ENCODE assay signal across 22 cellular contexts in the genomic region with DNA sequence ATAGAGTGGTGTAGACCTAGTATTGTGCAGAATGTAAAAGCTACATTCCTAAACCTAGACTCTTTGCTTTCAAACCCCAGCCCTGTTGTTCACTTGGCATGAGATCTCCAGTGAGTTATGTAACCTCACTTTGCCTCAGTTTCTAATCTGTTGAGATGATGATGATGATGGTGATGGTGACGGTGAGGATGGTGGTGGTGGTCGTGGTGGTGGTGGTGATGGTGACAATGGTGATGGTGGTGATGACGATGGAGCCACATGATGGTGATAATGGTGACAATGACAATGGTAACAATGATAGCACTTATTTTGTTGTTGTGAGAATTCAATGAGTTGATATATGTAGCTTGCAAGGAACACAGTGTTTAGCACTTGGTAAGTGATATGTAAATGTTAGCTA.
DNase-seq lines count a peak whose midpoint lies in the region; ATAC-seq, FAIRE-seq and TF ChIP-seq lines count a peak whose summit lies in the region.
"Had no signal": no experiment of that assay in that cellular context is flagged by ENCODE, and none has a peak within 500 bp of the region (broad histone marks: within the 10 kb centered on the region; RNA-seq: fewer than 3 reads in every experiment).

No MANE protein-coding gene starts in this region.

- H3K4me3 ChIP-seq in HepG2 (replicated peaks in 1 of 3; ENCODE audit: insufficient read depth in 1 of 3, low read depth in 2 of 3, low read length in 3 of 3) (no peak overlapping the region), right lobe of liver (no peak overlapping the region), neuronal stem cell (ENCODE audit: low read length in 2 of 2) (no peak overlapping the region)
- H3K4me3 ChIP-seq: A549; BLaER1 treated with 17β-estradiol and CSF1 and Interleukin-3, amounts not matched to agents 10 nM and 100 nM had no signal

- ATAC-seq in HepG2, result no peak
- no peak for ATAC-seq in right lobe of liver
- ATAC-seq in activated T-cell treated with anti-CD3 and anti-CD28 coated beads, Interleukin-2, amount 50 U/mL, for 72 hours (replicated peaks in 1 of 2), result no peak
- ATAC-seq: A549; CD8-positive, alpha-beta T cell had no signal

- no peaks in the 10 kb centered on the region for H3K36me3 Mint-ChIP-seq in activated T-cell treated with anti-CD3 and anti-CD28 coated beads, Interleukin-2, amount 50 U/mL, for 72 hours (ENCODE audit: insufficient read depth in 2 of 2)
- H3K36me3 Mint-ChIP-seq: CD8-positive, alpha-beta T cell had no signal

- no peak overlapping the region for H3K23ac ChIP-seq in neuronal stem cell (ENCODE audit: low read depth, low read length, poor library complexity)

- no peak overlapping the region for H3K9ac ChIP-seq in HepG2 (ENCODE audit: insufficient read depth, low read depth, low read length)
- H3K9ac ChIP-seq in neuronal stem cell (ENCODE audit: low read depth, low read length, poor library complexity), result no peak overlapping the region
- H3K9ac ChIP-seq: BLaER1 treated with 17β-estradiol and CSF1 and Interleukin-3, amounts not matched to agents 10 nM and 100 nM had no signal

- no TSS peak for BruUV-seq in HepG2 (replicated peaks; lab: Mats Ljungman, UMichigan)

- H3K27me3 ChIP-seq in HepG2 (ENCODE audit: control insufficient read depth in 1 of 2, insufficient read depth in 2 of 2, low read length in 2 of 2) (no peaks in the 10 kb centered on the region), right lobe of liver (no peaks in the 10 kb centered on the region), neuronal stem cell (ENCODE audit: control insufficient read depth in 3 of 3, insufficient read depth in 3 of 3, low read depth in 1 of 3, low read length in 3 of 3) (no peaks in the 10 kb centered on the region)

- no peaks in the 10 kb centered on the region for H3K79me1 ChIP-seq in neuronal stem cell (ENCODE audit: low read depth, low read length)

- CTCF ChIA-PET in HepG2 (lab: Yijun Ruan, JAX; ENCODE audit: low intra/inter-chr PET ratio, low total read pairs), result no interaction called here

- H3K27me3 Mint-ChIP-seq in activated T-cell treated with anti-CD3 and anti-CD28 coated beads, Interleukin-2, amount 50 U/mL, for 72 hours (ENCODE audit: low read depth), result peaks cover 21% of the 10 kb centered on the region

- intact Hi-C loops in HepG2 (cut with micrococcal nuclease; ENCODE audit: unreplicated experiment) (no loop called here), right lobe of liver (cut with DNase I) (no loop called here)

- H4K20me1 ChIP-seq in HepG2 (ENCODE audit: insufficient read depth, low read length), result no peaks in the 10 kb centered on the region

- no peak overlapping the region for H3K27ac Mint-ChIP-seq in activated T-cell treated with anti-CD3 and anti-CD28 coated beads, Interleukin-2, amount 50 U/mL, for 72 hours
- H3K27ac Mint-ChIP-seq: B cell; CD4-positive, alpha-beta T cell; CD8-positive, alpha-beta T cell had no signal

- H2AFZ ChIP-seq in HepG2 (ENCODE audit: low read length), result no peak overlapping the region
- H2AFZ ChIP-seq in neuronal stem cell (ENCODE audit: low read length), result no peak overlapping the region

- H3K4me1 Mint-ChIP-seq in activated T-cell treated with anti-CD3 and anti-CD28 coated beads, Interleukin-2, amount 50 U/mL, for 72 hours (ENCODE audit: low read depth), result no peaks in the 10 kb centered on the region
- H3K4me1 Mint-ChIP-seq: B cell had no signal

- DNase-seq in HepG2 (ENCODE audit: low spot score) (no peak), right lobe of liver (no peak), HTR-8/SVneo (ENCODE audit: insufficient read length, low spot score) (no peak), neuronal stem cell (ENCODE audit: low spot score) (no peak), nucleus accumbens (lab: John Stamatoyannopoulos, UW) (no peak)
- DNase-seq in activated T-cell treated with anti-CD3 and anti-CD28 coated beads, Interleukin-2, amount 50 U/mL, for 72 hours, result no peak
- DNase-seq: AML-193; Caco-2; Calu3; CD4-positive, alpha-beta T cell; CD8-positive, alpha-beta T cell; DMS79 treated with DMSO at 0.1 percent for 48 hours; GF-D8 had no signal

- no peak for TF ChIP-seq RAD21 in HepG2 (CRISPR knock-in tag; IDR thresholded peaks at IDR 0.05)

- no peak overlapping the region for H3K4me3 Mint-ChIP-seq in activated T-cell treated with anti-CD3 and anti-CD28 coated beads, Interleukin-2, amount 50 U/mL, for 72 hours
- H3K4me3 Mint-ChIP-seq: B cell; CD4-positive, alpha-beta T cell; CD8-positive, alpha-beta T cell had no signal

- no peak overlapping the region for H2BK120ac ChIP-seq in neuronal stem cell (ENCODE audit: low read depth, low read length)

- no peak for TF ChIP-seq EP300 in HepG2 (IDR thresholded peaks at IDR 0.05; ENCODE audit: low read depth in 2 of 2, low read length in 2 of 2)
- TF ChIP-seq EP300 in HepG2 (CRISPR knock-in tag; IDR thresholded peaks at IDR 0.05; ENCODE audit: borderline replicate concordance), result no peak

- H4K91ac ChIP-seq in neuronal stem cell (ENCODE audit: low read depth, low read length, poor library complexity), result no peak overlapping the region

- H3K4me2 ChIP-seq in HepG2 (ENCODE audit: low read depth, low read length) (no peak overlapping the region), neuronal stem cell (ENCODE audit: insufficient read depth, low read length, poor library complexity, severe bottlenecking) (no peak overlapping the region)
- H3K4me2 ChIP-seq: A549; BLaER1 treated with 17β-estradiol and CSF1 and Interleukin-3, amounts not matched to agents 10 nM and 100 nM had no signal

- in situ Hi-C loops in HepG2 (cut with HindIII; ENCODE audit: extremely low pct_ligation_motif_present, low pct_unique_long_range_greater_than_20kb), result no loop called here

- H3K4ac ChIP-seq in neuronal stem cell (ENCODE audit: low read length), result no peak overlapping the region

- H4K8ac ChIP-seq in neuronal stem cell (ENCODE audit: low read depth, low read length), result peak overlapping the region; percentile 85

- TF ChIP-seq POLR2A in HepG2 (IDR thresholded peaks at IDR 0.05; ENCODE audit: insufficient read depth in 1 of 2, low read depth in 2 of 2, low read length in 2 of 2) (no peak), right lobe of liver (IDR thresholded peaks at IDR 0.05) (no peak)

- H2BK12ac ChIP-seq in neuronal stem cell (ENCODE audit: low read length), result no peak overlapping the region

- no peak overlapping the region for H3K27ac ChIP-seq in HepG2 (ENCODE audit: extremely low read length, insufficient read depth, low read length)
- no peak overlapping the region for H3K27ac ChIP-seq in right lobe of liver
- no peak overlapping the region for H3K27ac ChIP-seq in neuronal stem cell (replicated peaks; ENCODE audit: low read length)
- H3K27ac ChIP-seq: 22Rv1; A549; BLaER1 treated with 17β-estradiol and CSF1 and Interleukin-3, amounts not matched to agents 10 nM and 100 nM; C4-2B had no signal

- H3K79me2 ChIP-seq in HepG2 (ENCODE audit: insufficient read depth, low read length), result no peaks in the 10 kb centered on the region

- no peak overlapping the region for H2BK15ac ChIP-seq in neuronal stem cell (ENCODE audit: low read length)

- no peak overlapping the region for H2BK5ac ChIP-seq in neuronal stem cell (ENCODE audit: low read length)

- WGBS in HepG2 (ENCODE audit: low lambda C conversion rate), result 0% methylated on average over 3 of the region's 3 CpGs
- WGBS in right lobe of liver (ENCODE audit: insufficient coverage, low coverage, low lambda C conversion rate, missing lambda C conversion rate), result 52% methylated on average over 3 of the region's 3 CpGs
- no CpG with 5 or more reads among the region's 3 CpGs for WGBS in neuronal stem cell (ENCODE audit: extremely low coverage in 2 of 2, insufficient read length in 2 of 2, insufficient replicate concordance in 1 of 2), 2 donors

- H3K9me3 ChIP-seq in HepG2 (ENCODE audit: low read length), result no peaks in the 10 kb centered on the region
- H3K9me3 ChIP-seq in right lobe of liver, result no peaks in the 10 kb centered on the region
- no peaks in the 10 kb centered on the region for H3K9me3 ChIP-seq in neuronal stem cell (replicated peaks in 1 of 2; ENCODE audit: control insufficient read depth in 2 of 2, insufficient read depth in 1 of 2, low read depth in 1 of 2, low read length in 2 of 2)
- H3K9me3 ChIP-seq: A549, Caco-2 had no signal

- TF ChIP-seq CTCF in HepG2 (CRISPR knock-in tag; IDR thresholded peaks at IDR 0.05), result no peak
- no peak for TF ChIP-seq CTCF in right lobe of liver (IDR thresholded peaks at IDR 0.05)

- no peak overlapping the region for H3K18ac ChIP-seq in neuronal stem cell (ENCODE audit: low read length)

- H3K36me3 ChIP-seq in HepG2 (replicated peaks in 1 of 2; ENCODE audit: control insufficient read depth in 1 of 2, insufficient read depth in 2 of 2, low read length in 2 of 2), result no peaks in the 10 kb centered on the region
- no peaks in the 10 kb centered on the region for H3K36me3 ChIP-seq in right lobe of liver
- no peaks in the 10 kb centered on the region for H3K36me3 ChIP-seq in neuronal stem cell (replicated peaks in 1 of 2; ENCODE audit: control insufficient read depth in 2 of 2, insufficient read depth in 2 of 2, low read length in 2 of 2)
- H3K36me3 ChIP-seq: BLaER1 treated with 17β-estradiol and CSF1 and Interleukin-3, amounts not matched to agents 10 nM and 100 nM had no signal

- peaks cover 0 to 2% of the 10 kb centered on the region in 2 donors for H3K9me3 Mint-ChIP-seq in activated T-cell treated with anti-CD3 and anti-CD28 coated beads, Interleukin-2, amount 50 U/mL, for 72 hours
- H3K9me3 Mint-ChIP-seq: CD4-positive, alpha-beta T cell; CD8-positive, alpha-beta T cell had no signal

- no peak for FAIRE-seq in HepG2 (lab: Jason Lieb, UNC)
- FAIRE-seq in HTR-8/SVneo (lab: Jason Lieb, UNC), result peak; percentile 55
- FAIRE-seq: A549, D721Med, G401.6, GM12891, GM19239 had no signal

- H3K4me1 ChIP-seq in HepG2 (ENCODE audit: insufficient read depth, low read length), result no peaks in the 10 kb centered on the region
- no peaks in the 10 kb centered on the region for H3K4me1 ChIP-seq in right lobe of liver
- peaks cover 0 to 3% of the 10 kb centered on the region in 2 donors for H3K4me1 ChIP-seq in neuronal stem cell (ENCODE audit: control insufficient read depth in 2 of 2, insufficient read depth in 1 of 2, low read depth in 1 of 2, low read length in 2 of 2)
- H3K4me1 ChIP-seq: A549, Caco-2 had no signal

- POLR2A ChIA-PET in HepG2 (lab: Yijun Ruan, JAX), result no interaction called here

- H2AK5ac ChIP-seq in neuronal stem cell (ENCODE audit: low read depth, low read length), result no peak overlapping the region

- no peak overlapping the region for H3K14ac ChIP-seq in neuronal stem cell (ENCODE audit: low read length)

TF ChIP-seq in HepG2, 621 proteins besides CTCF, POLR2A, EP300 and RAD21:
- TF ChIP-seq CREB1 (IDR thresholded peaks at IDR 0.05) (peak; percentile 71; the same call in 1 of the 2 replicates), CREB1 (CRISPR knock-in tag; IDR thresholded peaks at IDR 0.05) (no peak), NR2F1 (CRISPR knock-in tag; IDR thresholded peaks at IDR 0.05) (no peak), CENPX (CRISPR knock-in tag; IDR thresholded peaks at IDR 0.05) (no peak), ZNF33A (CRISPR knock-in tag; IDR thresholded peaks at IDR 0.05; ENCODE audit: borderline replicate concordance) (no peak), JDP2 (CRISPR knock-in tag; IDR thresholded peaks at IDR 0.05; ENCODE audit: borderline replicate concordance) (no peak), BHLHE40 (IDR thresholded peaks at IDR 0.05; ENCODE audit: low read length) (no peak), ZNF430 (CRISPR knock-in tag; IDR thresholded peaks at IDR 0.05) (no peak)
